Comparison of ENCODE assay signal across 29 cellular contexts in the genomic region with DNA sequence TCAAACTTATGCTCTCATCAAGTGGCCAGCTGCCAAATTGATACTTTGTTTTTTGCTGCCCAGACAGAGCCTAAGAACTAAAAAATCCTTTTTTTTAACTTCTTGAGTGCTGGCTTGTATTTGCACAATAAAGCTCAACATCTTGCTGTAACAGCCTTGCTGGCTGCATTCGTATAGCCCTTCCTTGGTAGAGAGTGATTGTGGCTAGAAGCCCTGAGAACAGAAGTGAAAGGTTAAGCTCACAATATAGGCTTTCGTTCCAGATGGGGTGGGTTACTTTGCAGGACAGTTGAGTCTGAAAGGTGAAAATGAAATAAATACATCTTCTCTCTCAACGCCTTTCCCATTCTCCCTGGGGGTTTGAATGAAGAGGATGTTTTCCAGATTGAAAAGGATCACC.
"Had no signal": no experiment of that assay in that cellular context is flagged by ENCODE, and none has a peak within 500 bp of the region (broad histone marks: within the 10 kb centered on the region; RNA-seq: fewer than 3 reads in every experiment).

No MANE protein-coding gene starts in this region.

- H3K4me3 Mint-ChIP-seq: activated CD4-positive, alpha-beta T cell treated with anti-CD3 and anti-CD28 coated beads, Interleukin-2, amount 10 ng/mL, durations not matched to agents 24 days and 14 days; activated CD8-positive, alpha-beta T cell treated with anti-CD3 and anti-CD28 coated beads for 36 hours; activated naive CD8-positive, alpha-beta T cell treated with anti-CD3 and anti-CD28 coated beads for 36 hours; activated T-cell treated with anti-CD3 and anti-CD28 coated beads, Interleukin-2, amount 50 U/mL, for 72 hours; activated T-helper 17 cell treated with anti-CD3 and anti-CD28 coated beads, Interleukin-2, amount 50 U/mL, for 72 hours had no signal

- H3K27me3 Mint-ChIP-seq: activated CD4-positive, alpha-beta T cell treated with anti-CD3 and anti-CD28 coated beads, Interleukin-2, amount 10 ng/mL, durations not matched to agents 24 days and 14 days; activated CD8-positive, alpha-beta T cell treated with anti-CD3 and anti-CD28 coated beads for 36 hours; activated naive CD8-positive, alpha-beta T cell treated with anti-CD3 and anti-CD28 coated beads for 36 hours; activated T-helper 17 cell treated with anti-CD3 and anti-CD28 coated beads, Interleukin-2, amount 50 U/mL, for 72 hours had no signal

- H3K27ac Mint-ChIP-seq: activated CD4-positive, alpha-beta T cell treated with anti-CD3 and anti-CD28 coated beads, Interleukin-2, amount 10 ng/mL, durations not matched to agents 24 days and 14 days; activated CD8-positive, alpha-beta T cell treated with anti-CD3 and anti-CD28 coated beads for 36 hours; activated naive CD8-positive, alpha-beta T cell treated with anti-CD3 and anti-CD28 coated beads for 36 hours; activated T-cell treated with anti-CD3 and anti-CD28 coated beads, Interleukin-2, amount 50 U/mL, for 72 hours; activated T-helper 17 cell treated with anti-CD3 and anti-CD28 coated beads, Interleukin-2, amount 50 U/mL, for 72 hours had no signal

- H3K4me1 ChIP-seq: SJCRH30 had no signal

- H3K4me1 Mint-ChIP-seq: activated CD4-positive, alpha-beta T cell treated with anti-CD3 and anti-CD28 coated beads, Interleukin-2, amount 10 ng/mL, durations not matched to agents 24 days and 14 days; activated T-helper 17 cell treated with anti-CD3 and anti-CD28 coated beads, Interleukin-2, amount 50 U/mL, for 72 hours had no signal

- FAIRE-seq: K562 had no signal

- H3K36me3 Mint-ChIP-seq: activated naive CD8-positive, alpha-beta T cell treated with anti-CD3 and anti-CD28 coated beads for 36 hours had no signal

- H3K27me3 ChIP-seq: SJCRH30 had no signal

- H3K27ac ChIP-seq: brain microvascular endothelial cell, SJCRH30, SK-N-MC, WERI-Rb-1 had no signal

- ATAC-seq: activated CD8-positive, alpha-beta T cell treated with anti-CD3 and anti-CD28 coated beads for 36 hours; activated T-cell treated with anti-CD3 and anti-CD28 coated beads, Interleukin-2, amount 50 U/mL, for 72 hours; activated T-helper 17 cell treated with anti-CD3 and anti-CD28 coated beads, Interleukin-2, amount 50 U/mL, for 72 hours; K562; Panc1 had no signal

- H3K4me3 ChIP-seq: K562, SJCRH30, SK-N-MC had no signal

- H3K9me3 Mint-ChIP-seq: activated CD4-positive, alpha-beta T cell treated with anti-CD3 and anti-CD28 coated beads, Interleukin-2, amount 10 ng/mL, durations not matched to agents 24 days and 14 days; activated CD8-positive, alpha-beta T cell treated with anti-CD3 and anti-CD28 coated beads for 36 hours; activated naive CD8-positive, alpha-beta T cell treated with anti-CD3 and anti-CD28 coated beads for 36 hours; activated T-helper 17 cell treated with anti-CD3 and anti-CD28 coated beads, Interleukin-2, amount 50 U/mL, for 72 hours had no signal

- H3K36me3 ChIP-seq: brain microvascular endothelial cell, SJCRH30, WERI-Rb-1 had no signal

- DNase-seq: activated CD4-positive, alpha-beta T cell treated with anti-CD3 and anti-CD28 coated beads, Interleukin-2, amount 10 ng/mL, durations not matched to agents 24 days and 14 days; activated CD4-positive, alpha-beta T cell treated with anti-CD3 and anti-CD28 coated beads, Interleukin-2, amount 50 U/mL, for 4 hours; activated CD8-positive, alpha-beta T cell treated with anti-CD3 and anti-CD28 coated beads for 36 hours; activated effector memory CD4-positive, alpha-beta T cell treated with anti-CD3 and anti-CD28 coated beads, Interleukin-2, amount 50 U/mL, for 16 hours; activated naive CD4-positive, alpha-beta T cell; activated naive CD4-positive, alpha-beta T cell treated with anti-CD3 and anti-CD28 coated beads, Interleukin-2, amount 50 U/mL, for 16 hours; activated naive CD8-positive, alpha-beta T cell treated with anti-CD3 and anti-CD28 coated beads for 36 hours; activated T-cell treated with anti-CD3 and anti-CD28 coated beads, Interleukin-2, amount 50 U/mL, for 1 hour; activated T-cell treated with anti-CD3 and anti-CD28 coated beads, Interleukin-2, amount 50 U/mL, for 72 hours; amniotic stem cell; aorta; brain microvascular endothelial cell; central memory CD4-positive, alpha-beta T cell; NCI-H1048; NCI-H1105 treated with DMSO at 0.1 percent for 48 hours; NCI-H1436; NCI-H1694; NCI-H1930; NCI-H345; NCI-H524 treated with DMSO at 0.1 percent for 48 hours; NCI-H748 treated with DMSO at 0.1 percent for 48 hours; OCI-M1; SHP77; SJCRH30; WERI-Rb-1 had no signal
